Comparison of ENCODE assay signal across 15 cellular contexts in the genomic region with DNA sequence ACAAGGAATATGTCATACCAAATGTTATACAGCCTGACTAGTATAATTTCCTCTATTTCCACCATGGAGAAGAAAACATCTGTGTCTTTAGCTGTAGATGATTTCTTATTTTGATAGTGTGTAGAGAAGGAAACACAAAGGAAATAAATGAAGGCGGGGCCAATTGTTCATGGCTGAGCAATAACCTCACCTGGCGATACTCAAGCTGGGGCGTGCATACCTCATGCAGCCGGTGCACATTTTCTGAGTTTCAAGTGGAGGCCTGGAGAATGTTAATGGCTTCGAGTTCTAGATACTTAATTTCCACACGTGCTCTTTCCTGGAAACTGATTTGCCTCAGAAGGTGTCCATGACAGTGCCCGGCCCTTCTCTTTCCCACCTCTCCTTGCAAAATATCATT.
DNase-seq lines count a peak whose midpoint lies in the region; ATAC-seq and TF ChIP-seq lines count a peak whose summit lies in the region.
"Had no signal": no experiment of that assay in that cellular context is flagged by ENCODE, and none has a peak within 500 bp of the region (broad histone marks: within the 10 kb centered on the region; RNA-seq: fewer than 3 reads in every experiment).

No MANE protein-coding gene starts in this region.

- H3K27ac ChIP-seq in osteoblast (ENCODE audit: low read depth, low read length), result no peak overlapping the region
- H3K27ac ChIP-seq: GM23248 had no signal

- no peak for TF ChIP-seq CTCF in epithelial cell of esophagus (IDR thresholded peaks at IDR 0.05; ENCODE audit: insufficient read depth, low read depth, low read length, missing control alignments)
- no peak for TF ChIP-seq CTCF in mesothelial cell of epicardium (IDR thresholded peaks at IDR 0.05; ENCODE audit: unreplicated experiment)
- TF ChIP-seq CTCF in osteoblast (IDR thresholded peaks at IDR 0.05; ENCODE audit: extremely low read depth, low read depth, low read length), result no peak

- H3K36me3 Mint-ChIP-seq in mesothelial cell of epicardium, result no peaks in the 10 kb centered on the region

- no peak overlapping the region for H3K4me3 Mint-ChIP-seq in mesothelial cell of epicardium
- H3K4me3 Mint-ChIP-seq: B cell; CD4-positive, alpha-beta T cell had no signal

- no peaks in the 10 kb centered on the region for H3K27me3 ChIP-seq in osteoblast (ENCODE audit: insufficient read depth, low read length)

- no peak overlapping the region for H3K4me2 ChIP-seq in osteoblast (ENCODE audit: insufficient read depth, low read length)

- H3K79me2 ChIP-seq in osteoblast (ENCODE audit: insufficient read depth, low read length), result no peaks in the 10 kb centered on the region

- H3K36me3 ChIP-seq in osteoblast (ENCODE audit: insufficient read depth, low read length), result no peaks in the 10 kb centered on the region

- H3K4me1 ChIP-seq in osteoblast (ENCODE audit: insufficient read depth, low read length), result peaks cover 7% of the 10 kb centered on the region

- no peaks in the 10 kb centered on the region for H3K9me3 Mint-ChIP-seq in mesothelial cell of epicardium

- H3K4me1 Mint-ChIP-seq in mesothelial cell of epicardium, result peaks cover 19% of the 10 kb centered on the region

- no peaks in the 10 kb centered on the region for H3K9me3 ChIP-seq in osteoblast (ENCODE audit: low read depth, low read length)

- H3K27ac Mint-ChIP-seq in mesothelial cell of epicardium, result peak overlapping the region; percentile 18
- H3K27ac Mint-ChIP-seq: B cell; CD4-positive, alpha-beta T cell had no signal

- no peak overlapping the region for H2AFZ ChIP-seq in osteoblast (ENCODE audit: low read length)
- H2AFZ ChIP-seq: GM23248 had no signal

- H3K4me3 ChIP-seq in epithelial cell of esophagus (ENCODE audit: low read length) (no peak overlapping the region), osteoblast (ENCODE audit: insufficient read depth, low read length) (no peak overlapping the region)
- H3K4me3 ChIP-seq: GM12878, GM23248 had no signal

- ATAC-seq in HG03135 (IDR thresholded peaks at IDR 0.05; ENCODE audit: unreplicated experiment), result no peak
- ATAC-seq: GM12878, HCT116 had no signal

- DNase-seq in HPDE6-E6E7 (ENCODE audit: extremely low spot score) (peak; percentile 47), NCI-H69 (lab: John Stamatoyannopoulos, UW) (peak; percentile 74), epithelial cell of esophagus (ENCODE audit: low read depth) (peak; percentile 89), mesothelial cell of epicardium (ENCODE audit: low spot score in 2 of 2, unreplicated experiment in 2 of 2) (no peak), osteoblast (ENCODE audit: insufficient read length, low spot score, missing footprints) (no peak), NCI-H187 treated with DMSO at 0.1 percent for 48 hours (lab: John Stamatoyannopoulos, UW) (no peak)
- DNase-seq: C1 segment of cervical spinal cord; Calu3; CD4-positive, alpha-beta T cell; DMS 273 treated with DMSO at 0.1 percent for 48 hours; GM23248 had no signal

- H3K27me3 Mint-ChIP-seq in mesothelial cell of epicardium (ENCODE audit: low read depth), result no peaks in the 10 kb centered on the region
- H3K27me3 Mint-ChIP-seq: B cell; CD4-positive, alpha-beta T cell had no signal

- H4K20me1 ChIP-seq in osteoblast (ENCODE audit: insufficient read depth, low read length), result no peaks in the 10 kb centered on the region

Comparison
In these comparisons a context has a peak if more than half of its experiments do, and no peak if none do; other contexts are left out.
1. DNase-seq: peak in HPDE6-E6E7 (single experiment), NCI-H69 (single experiment) and epithelial cell of esophagus (single experiment); none in mesothelial cell of epicardium (0 of 2), osteoblast (single experiment) and NCI-H187 treated with DMSO at 0.1 percent for 48 hours (single experiment).